In genomic region chr10:119567978-119568377, GRCh38 we compare ENCODE assay signal across 17 cellular contexts. TPM values are rescaled to one million over a fixed set of nuclear protein-coding genes. Genes with fewer than 3 reads are reported as not detected.
DNase-seq lines count a peak whose midpoint lies in the region; ATAC-seq and TF ChIP-seq lines count a peak whose summit lies in the region.
"Had no signal": no experiment of that assay in that cellular context is flagged by ENCODE, and none has a peak within 500 bp of the region (broad histone marks: within the 10 kb centered on the region; RNA-seq: fewer than 3 reads in every experiment).

No MANE protein-coding gene starts in this region.

- H3K9ac ChIP-seq in SU-DHL-6 (ENCODE audit: low read length): no peak overlapping the region
- H3K9ac ChIP-seq: BLaER1 treated with 17β-estradiol and CSF1 and Interleukin-3, amounts not matched to agents 10 nM and 100 nM; SK-N-SH had no signal

- no peak overlapping the region for H3K4me3 Mint-ChIP-seq in progenitor cell of endocrine pancreas (ENCODE audit: low read depth)

- H3K4me1 Mint-ChIP-seq in progenitor cell of endocrine pancreas (ENCODE audit: low read depth): no peaks in the 10 kb centered on the region

- no peaks in the 10 kb centered on the region for H3K9me3 ChIP-seq in SU-DHL-6 (ENCODE audit: insufficient read depth, low read length)
- H3K9me3 ChIP-seq: BLaER1 treated with 17β-estradiol and CSF1 and Interleukin-3, amounts not matched to agents 10 nM and 100 nM; SK-N-SH had no signal

- H3F3A ChIP-seq in SU-DHL-6 (ENCODE audit: insufficient read depth): peaks cover 22% of the 10 kb centered on the region; the same call in 1 of the 2 replicates

- peak overlapping the region; percentile 41 for H3K27ac Mint-ChIP-seq in progenitor cell of endocrine pancreas

- DNase-seq in GM10248 (ENCODE audit: extremely low spot score) (peak; percentile 25), progenitor cell of endocrine pancreas (ENCODE audit: low spot score, unreplicated experiment) (no peak), activated T-cell treated with anti-CD3 and anti-CD28 coated beads for 4 hours (no peak), NCI-H146 treated with DMSO at 0.1 percent for 48 hours (lab: John Stamatoyannopoulos, UW; ENCODE audit: unreplicated experiment) (no peak), SW480 (ENCODE audit: low spot score) (no peak)
- DNase-seq: GF-D8, NCI-H1436 treated with DMSO at 0.1 percent for 48 hours, NCI-H2081 treated with DMSO at 0.1 percent for 48 hours, NCI-H526, SHP77, SK-N-SH had no signal

- POLR2A ChIA-PET in GM10248 (lab: Yijun Ruan, JAX): no interaction called here

- peaks cover 1% of the 10 kb centered on the region for H3K36me3 Mint-ChIP-seq in progenitor cell of endocrine pancreas (ENCODE audit: insufficient read depth)

- H3K9me3 Mint-ChIP-seq in progenitor cell of endocrine pancreas (ENCODE audit: low read depth): no peaks in the 10 kb centered on the region

- TF ChIP-seq CTCF in GM10248 (IDR thresholded peaks at IDR 0.05; ENCODE audit: control extremely low read depth, extremely low read depth, low read depth, missing control alignments) (no peak), SU-DHL-6 (IDR thresholded peaks at IDR 0.05; ENCODE audit: insufficient read depth, low read length, poor library complexity, severe bottlenecking) (no peak), progenitor cell of endocrine pancreas (IDR thresholded peaks at IDR 0.05; ENCODE audit: unreplicated experiment) (no peak)

- no peaks in the 10 kb centered on the region for H3K27me3 Mint-ChIP-seq in progenitor cell of endocrine pancreas

- H3K27me3 ChIP-seq in SU-DHL-6 (ENCODE audit: low read length): no peaks in the 10 kb centered on the region
- H3K27me3 ChIP-seq: BLaER1 treated with 17β-estradiol and CSF1 and Interleukin-3, amounts not matched to agents 10 nM and 100 nM had no signal

- CTCF ChIA-PET in GM10248 (lab: Yijun Ruan, JAX): interaction anchor here (1.0 to 1.6 kb wide), 2 partner anchors 10 to 20 kb away, joined by 3 to 5 read pairs; no protein-coding TSS in a partner anchor

- no peak overlapping the region for H3K4me3 ChIP-seq in SU-DHL-6 (ENCODE audit: insufficient read depth, low read length, poor library complexity, severe bottlenecking)
- H3K4me3 ChIP-seq: BLaER1 treated with 17β-estradiol and CSF1 and Interleukin-3, amounts not matched to agents 10 nM and 100 nM; K562 had no signal

- no peaks in the 10 kb centered on the region for H3K79me2 ChIP-seq in SU-DHL-6 (ENCODE audit: insufficient read depth, low read length)

- no peaks in the 10 kb centered on the region for H4K20me1 ChIP-seq in SU-DHL-6 (ENCODE audit: low read depth, low read length)

- peak overlapping the region; percentile 42 for H3K4me2 ChIP-seq in SU-DHL-6 (ENCODE audit: low read depth, low read length, poor library complexity, severe bottlenecking)
- H3K4me2 ChIP-seq: BLaER1 treated with 17β-estradiol and CSF1 and Interleukin-3, amounts not matched to agents 10 nM and 100 nM; SK-N-SH had no signal

- 0 out of 2 replicates have a peak, but pooled peaks cover 3% of the 10 kb centered on the region for H3K36me3 ChIP-seq in SU-DHL-6 (ENCODE audit: low read length)

- H3K27ac ChIP-seq in SU-DHL-6 (ENCODE audit: low read depth, low read length): no peak overlapping the region
- H3K27ac ChIP-seq: BLaER1 treated with 17β-estradiol and CSF1 and Interleukin-3, amounts not matched to agents 10 nM and 100 nM had no signal

- ATAC-seq in GM18867 (IDR thresholded peaks at IDR 0.05; ENCODE audit: unreplicated experiment) (peak; percentile 37), HG03159 (IDR thresholded peaks at IDR 0.05; ENCODE audit: unreplicated experiment) (no peak)
- ATAC-seq: HCT116, K562 had no signal

- no peak overlapping the region for H2AFZ ChIP-seq in SU-DHL-6 (ENCODE audit: low read depth, low read length, severe bottlenecking)

- H3K9me2 ChIP-seq in SU-DHL-6 (replicated peaks; ENCODE audit: insufficient read depth, low read length): no peaks in the 10 kb centered on the region
- H3K9me2 ChIP-seq: SK-N-SH had no signal

RNA-seq across cellular contexts. Expression of gene RGS10, which starts 25.5 kb away (rescaled TPM):
- total RNA-seq in progenitor cell of endocrine pancreas: 0.96 and 2.0 TPM in 2 replicates

RNA-seq across cellular contexts. Expression of gene TIAL1, which starts 28.8 kb away (rescaled TPM):
- total RNA-seq in progenitor cell of endocrine pancreas: 177 and 189 TPM in 2 replicates
